ENCODE assay signal across 24 cellular contexts in genomic region chr2:6368271-6368670, GRCh38.
DNase-seq lines count a peak whose midpoint lies in the region; ATAC-seq and TF ChIP-seq lines count a peak whose summit lies in the region.
"Had no signal": no experiment of that assay in that cellular context is flagged by ENCODE, and none has a peak within 500 bp of the region (broad histone marks: within the 10 kb centered on the region; RNA-seq: fewer than 3 reads in every experiment).

No MANE protein-coding gene starts in this region.

- no peaks in the 10 kb centered on the region for H3K27me3 ChIP-seq in BJ (ENCODE audit: control insufficient read depth, insufficient read depth, low read length)
- H3K27me3 ChIP-seq in adipocyte (replicated peaks; ENCODE audit: control insufficient read depth, insufficient read depth, low read length): no peaks in the 10 kb centered on the region
- H3K27me3 ChIP-seq in fibroblast of lung (ENCODE audit: control insufficient read depth, insufficient read depth, low read length): no peaks in the 10 kb centered on the region
- H3K27me3 ChIP-seq in vagina: no peaks in the 10 kb centered on the region
- H3K27me3 ChIP-seq: BLaER1 treated with 17β-estradiol and CSF1 and Interleukin-3, amounts not matched to agents 10 nM and 100 nM; foreskin keratinocyte had no signal

- H3K79me2 ChIP-seq in fibroblast of lung (ENCODE audit: control insufficient read depth, insufficient read depth, low read length): no peaks in the 10 kb centered on the region

- DNase-seq in BJ (ENCODE audit: low read depth) (peak; percentile 29), adipocyte (ENCODE audit: low read depth) (peak; percentile 82), fibroblast of lung (ENCODE audit: low read depth in 2 of 2) (peak; percentile 13 to 90), non-pigmented ciliary epithelial cell (ENCODE audit: low read depth) (peak; percentile 75), vagina (ENCODE audit: extremely low spot score in 2 of 2) (no peak)
- no peak for DNase-seq in stimulated activated naive CD8-positive, alpha-beta T cell treated with anti-CD3 and anti-CD28 coated beads, Interleukin-15, Interleukin-2, amounts not matched to agents 100 U/mL and 50 U/mL, for 24 hours
- DNase-seq in activated CD4-positive, alpha-beta T cell treated with anti-CD3 and anti-CD28 coated beads, Interleukin-2, amount 50 U/mL, for 4 hours: no peak
- DNase-seq: activated CD4-positive, CD25-positive, alpha-beta regulatory T cell treated with anti-CD3 and anti-CD28 coated beads, Interleukin-2, amount 50 U/mL, for 72 hours; activated CD8-positive, alpha-beta memory T cell treated with anti-CD3 and anti-CD28 coated beads, Interleukin-2, amount 50 U/mL, for 48 hours; activated CD8-positive, alpha-beta T cell treated with anti-CD3 and anti-CD28 coated beads for 36 hours; activated naive CD4-positive, alpha-beta T cell treated with Interleukin-2 at 50 U/mL for 16 hours; DMS153; effector memory CD4-positive, alpha-beta T cell; head of caudate nucleus; kidney; natural killer cell; NCI-H510A; stimulated activated naive CD4-positive, alpha-beta T cell treated with Interleukin-2 at 50 U/mL for 16 hours had no signal

- no peak for TF ChIP-seq CTCF in BJ (IDR thresholded peaks at IDR 0.05; ENCODE audit: insufficient read depth, low read depth, low read length)
- TF ChIP-seq CTCF in fibroblast of lung (conservative IDR thresholded peaks at IDR 0.05 in 1 of 2, IDR thresholded peaks at IDR 0.05 in 1 of 2; ENCODE audit: low read depth in 1 of 2, low read length in 2 of 2): no peak
- TF ChIP-seq CTCF in vagina (IDR thresholded peaks at IDR 0.05): no peak

- H3K36me3 ChIP-seq in BJ (ENCODE audit: control insufficient read depth, insufficient read depth, low read length) (no peaks in the 10 kb centered on the region), adipocyte (ENCODE audit: control insufficient read depth, insufficient read depth, low read length, severe bottlenecking) (no peaks in the 10 kb centered on the region), fibroblast of lung (ENCODE audit: control insufficient read depth, insufficient read depth, low read length) (no peaks in the 10 kb centered on the region), vagina (no peaks in the 10 kb centered on the region)
- H3K36me3 ChIP-seq: BLaER1 treated with 17β-estradiol and CSF1 and Interleukin-3, amounts not matched to agents 10 nM and 100 nM; thoracic aorta had no signal

- no peaks in the 10 kb centered on the region for H4K20me1 ChIP-seq in fibroblast of lung (ENCODE audit: control insufficient read depth, extremely low read depth, insufficient read depth, low read length)
- H4K20me1 ChIP-seq: BLaER1 treated with 17β-estradiol and CSF1 and Interleukin-3, amounts not matched to agents 10 nM and 100 nM had no signal

- H3K4me2 ChIP-seq in fibroblast of lung (ENCODE audit: extremely low read depth, insufficient read depth, low read length): no peak overlapping the region
- H3K4me2 ChIP-seq: BLaER1 treated with 17β-estradiol and CSF1 and Interleukin-3, amounts not matched to agents 10 nM and 100 nM had no signal

- CTCF ChIA-PET in BJ (lab: Yijun Ruan, JAX): interaction anchor here (1.3 kb wide), 1 partner anchor 15 kb away, joined by 7 read pairs; no protein-coding TSS in a partner anchor

- no peak for TF ChIP-seq POLR2A in vagina (IDR thresholded peaks at IDR 0.05)

- H3K27ac ChIP-seq in fibroblast of lung (ENCODE audit: insufficient read depth, low read length) (no peak overlapping the region), vagina (no peak overlapping the region)
- H3K27ac ChIP-seq: BLaER1 treated with 17β-estradiol and CSF1 and Interleukin-3, amounts not matched to agents 10 nM and 100 nM; coronary artery; foreskin keratinocyte; thoracic aorta had no signal

- H3K4me3 ChIP-seq in BJ (ENCODE audit: low read depth, low read length) (no peak overlapping the region), adipocyte (ENCODE audit: low read length) (no peak overlapping the region), fibroblast of lung (replicated peaks in 1 of 4; ENCODE audit: control extremely low read depth in 1 of 4, insufficient read depth in 1 of 4, low read depth in 3 of 4, low read length in 4 of 4) (no peak overlapping the region), vagina (no peak overlapping the region)
- H3K4me3 ChIP-seq: BLaER1 treated with 17β-estradiol and CSF1 and Interleukin-3, amounts not matched to agents 10 nM and 100 nM; coronary artery; thoracic aorta had no signal

- intact Hi-C loops in vagina (cut with DNase I): no loop called here

- H3K4me1 ChIP-seq in adipocyte (ENCODE audit: control insufficient read depth, insufficient read depth, low read length) (peaks cover 10% of the 10 kb centered on the region), fibroblast of lung (ENCODE audit: control insufficient read depth, extremely low read depth, insufficient read depth, low read length) (peaks cover 2% of the 10 kb centered on the region), vagina (no peaks in the 10 kb centered on the region)
- H3K4me1 ChIP-seq: BLaER1 treated with 17β-estradiol and CSF1 and Interleukin-3, amounts not matched to agents 10 nM and 100 nM; foreskin keratinocyte had no signal

- H3K9ac ChIP-seq in adipocyte (ENCODE audit: low read length) (no peak overlapping the region), fibroblast of lung (ENCODE audit: insufficient read depth, low read length) (no peak overlapping the region)
- H3K9ac ChIP-seq: BLaER1 treated with 17β-estradiol and CSF1 and Interleukin-3, amounts not matched to agents 10 nM and 100 nM had no signal

- POLR2A ChIA-PET in BJ (lab: Charles Lee): no interaction called here

- ATAC-seq in stimulated activated naive CD8-positive, alpha-beta T cell treated with anti-CD3 and anti-CD28 coated beads, Interleukin-15, Interleukin-2, amounts not matched to agents 100 U/mL and 50 U/mL, for 24 hours: no peak
- no peak for ATAC-seq in HG02678 (IDR thresholded peaks at IDR 0.05; ENCODE audit: unreplicated experiment)
- ATAC-seq: activated CD8-positive, alpha-beta T cell treated with anti-CD3 and anti-CD28 coated beads for 36 hours; foreskin keratinocyte; HCT116; natural killer cell had no signal

- no peak overlapping the region for H2AFZ ChIP-seq in fibroblast of lung (ENCODE audit: low read length)

- no peaks in the 10 kb centered on the region for H3K9me3 ChIP-seq in adipocyte (ENCODE audit: control insufficient read depth, low read length)
- H3K9me3 ChIP-seq in fibroblast of lung (ENCODE audit: control insufficient read depth, insufficient read depth, low read depth, low read length): no peaks in the 10 kb centered on the region
- H3K9me3 ChIP-seq in vagina: no peaks in the 10 kb centered on the region
- H3K9me3 ChIP-seq: thoracic aorta had no signal

Comparison
In these comparisons a context has a peak if more than half of its experiments do, and no peak if none do; other contexts are left out.
1. DNase-seq: peak in BJ (single experiment), adipocyte (single experiment), fibroblast of lung (2 of 2) and non-pigmented ciliary epithelial cell (single experiment); none in stimulated activated naive CD8-positive, alpha-beta T cell treated with anti-CD3 and anti-CD28 coated beads, Interleukin-15, Interleukin-2, amounts not matched to agents 100 U/mL and 50 U/mL, for 24 hours (single experiment), vagina (0 of 2) and activated CD4-positive, alpha-beta T cell treated with anti-CD3 and anti-CD28 coated beads, Interleukin-2, amount 50 U/mL, for 4 hours (0 of 2).